In genomic region chr2:8534729-8535397, GRCh38 we compare ENCODE assay signal across 1 cellular context.
TF ChIP-seq lines count a peak whose summit lies in the region.

No MANE protein-coding gene starts in this region.

TF ChIP-seq in HepG2, 621 proteins besides CTCF, POLR2A, EP300 and RAD21 (continued from another document and continues in another):
- TF ChIP-seq HNF1A (IDR thresholded peaks at IDR 0.05; ENCODE audit: low read depth): no peak
- TF ChIP-seq HNF1A (CRISPR knock-in tag; IDR thresholded peaks at IDR 0.05; ENCODE audit: borderline replicate concordance): peak; percentile 33; the same call in 1 of the 2 replicates
- TF ChIP-seq FOSL1 (CRISPR knock-in tag; IDR thresholded peaks at IDR 0.05; ENCODE audit: borderline replicate concordance): no peak
- TF ChIP-seq ZNF451 (CRISPR knock-in tag; IDR thresholded peaks at IDR 0.05): no peak
- 0 out of 2 replicates have a peak, but pooled peaks have one; percentile 41 for TF ChIP-seq ZSCAN25 (CRISPR knock-in tag; IDR thresholded peaks at IDR 0.05)
- no peak for TF ChIP-seq ZNF83 (CRISPR knock-in tag; IDR thresholded peaks at IDR 0.05; ENCODE audit: borderline replicate concordance)
- TF ChIP-seq ZBTB7B (CRISPR knock-in tag; IDR thresholded peaks at IDR 0.05): peak; percentile 76
- no peak for TF ChIP-seq ZNF547 (CRISPR knock-in tag; IDR thresholded peaks at IDR 0.05)
- no peak for TF ChIP-seq ZBTB44 (CRISPR knock-in tag; IDR thresholded peaks at IDR 0.05)
- no peak for TF ChIP-seq MXD4 (CRISPR knock-in tag; IDR thresholded peaks at IDR 0.05)
- 0 out of 2 replicates have a peak, but pooled peaks have one; percentile 49 for TF ChIP-seq ZXDC (CRISPR knock-in tag; IDR thresholded peaks at IDR 0.05)
- no peak for TF ChIP-seq ZNF629 (CRISPR knock-in tag; conservative IDR thresholded peaks at IDR 0.05)
- TF ChIP-seq DPF2 (CRISPR knock-in tag; IDR thresholded peaks at IDR 0.05; ENCODE audit: borderline replicate concordance, low read depth): no peak
- no peak for TF ChIP-seq HMG20B (CRISPR knock-in tag; conservative IDR thresholded peaks at IDR 0.05)
- no peak for TF ChIP-seq FOXP1 (IDR thresholded peaks at IDR 0.05)
- TF ChIP-seq FOXP1 (CRISPR knock-in tag; IDR thresholded peaks at IDR 0.05): no peak
- no peak for TF ChIP-seq ZNF30 (CRISPR knock-in tag; IDR thresholded peaks at IDR 0.05)
- peak; percentile 84 for TF ChIP-seq GZF1 (CRISPR knock-in tag; IDR thresholded peaks at IDR 0.05)
- TF ChIP-seq ZNF687 (CRISPR knock-in tag; IDR thresholded peaks at IDR 0.05): peak; percentile 72; the same call in 1 of the 2 replicates
- TF ChIP-seq SOX6 (IDR thresholded peaks at IDR 0.05): no peak
- peak; percentile 38; the same call in 1 of the 2 replicates for TF ChIP-seq SOX6 (CRISPR knock-in tag; IDR thresholded peaks at IDR 0.05)
- TF ChIP-seq CREB1 (IDR thresholded peaks at IDR 0.05): no peak
- TF ChIP-seq CREB1 (CRISPR knock-in tag; IDR thresholded peaks at IDR 0.05): no peak
- 0 out of 2 replicates have a peak, but pooled peaks have one; percentile 83 for TF ChIP-seq KDM4B (CRISPR knock-in tag; IDR thresholded peaks at IDR 0.05)
- no peak for TF ChIP-seq ZNF691 (CRISPR knock-in tag; IDR thresholded peaks at IDR 0.05; ENCODE audit: borderline replicate concordance, low read depth)
- no peak for TF ChIP-seq PRDM10 (CRISPR knock-in tag; IDR thresholded peaks at IDR 0.05; ENCODE audit: low read depth)
- no peak for TF ChIP-seq DMTF1 (CRISPR knock-in tag; IDR thresholded peaks at IDR 0.05)
- no peak for TF ChIP-seq MBD4 (IDR thresholded peaks at IDR 0.05; ENCODE audit: borderline replicate concordance, low read length)
- no peak for TF ChIP-seq CSRNP2 (CRISPR knock-in tag; conservative IDR thresholded peaks at IDR 0.05; ENCODE audit: low read depth)
- no peak for TF ChIP-seq TOE1 (CRISPR knock-in tag; IDR thresholded peaks at IDR 0.05)
- 0 out of 2 replicates have a peak, but pooled peaks have one; percentile 26 for TF ChIP-seq ARID2 (CRISPR knock-in tag; IDR thresholded peaks at IDR 0.05; ENCODE audit: borderline replicate concordance)
- TF ChIP-seq ZNF20 (CRISPR knock-in tag; IDR thresholded peaks at IDR 0.05): no peak
- 0 out of 2 replicates have a peak, but pooled peaks have one; percentile 11 for TF ChIP-seq POGZ (CRISPR knock-in tag; IDR thresholded peaks at IDR 0.05)
- no peak for TF ChIP-seq GATA4 (IDR thresholded peaks at IDR 0.05; ENCODE audit: borderline replicate concordance, low read depth)
- TF ChIP-seq REL (CRISPR knock-in tag; conservative IDR thresholded peaks at IDR 0.05): no peak
- no peak for TF ChIP-seq ZBTB2 (CRISPR knock-in tag; IDR thresholded peaks at IDR 0.05; ENCODE audit: low read depth)
